ENCODE assay signal across 1 cellular context in genomic region chr20:20820104-20820503, GRCh38.
TF ChIP-seq lines count a peak whose summit lies in the region.

No MANE protein-coding gene starts in this region.

TF ChIP-seq in liver, 16 proteins besides CTCF, POLR2A, EP300 and RAD21 (continued from another document):
- TF ChIP-seq GABPA (IDR thresholded peaks at IDR 0.05 in 1 of 2, conservative IDR thresholded peaks at IDR 0.05 in 1 of 2) (no peak), RXRA (IDR thresholded peaks at IDR 0.05) (no peak), ATF3 (IDR thresholded peaks at IDR 0.05) (no peak), NR2F2 (IDR thresholded peaks at IDR 0.05) (no peak), HNF4A (conservative IDR thresholded peaks at IDR 0.05) (no peak)
